Comparison of ENCODE assay signal across 8 cellular contexts in the genomic region with DNA sequence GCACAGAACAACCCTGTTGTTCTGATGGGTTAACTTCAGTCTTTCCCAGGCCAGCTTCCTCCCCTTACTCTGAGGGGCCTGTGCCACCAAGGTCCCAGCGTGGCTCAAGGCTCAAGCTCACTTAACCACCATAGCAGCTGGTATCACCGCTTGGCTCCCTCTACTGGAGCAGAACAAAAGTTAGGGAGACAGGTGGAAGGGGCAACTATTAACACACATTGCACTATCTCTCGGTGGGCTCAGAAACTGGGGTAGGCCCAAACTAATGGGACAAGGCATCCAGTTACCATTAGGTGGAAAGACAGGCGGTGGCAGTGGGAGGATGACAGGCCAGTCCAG.
DNase-seq lines count a peak whose midpoint lies in the region; ATAC-seq and TF ChIP-seq lines count a peak whose summit lies in the region.

No MANE protein-coding gene starts in this region.

- H3K36me3 Mint-ChIP-seq in type B pancreatic cell: no peaks in the 10 kb centered on the region

- H3K4me3 ChIP-seq in KMS-11 (IDR thresholded peaks at IDR 0.05; ENCODE audit: insufficient read depth, low read depth, low read length) (no peak overlapping the region), adipocyte (ENCODE audit: low read length) (no peak overlapping the region)

- H3K4me1 Mint-ChIP-seq in type B pancreatic cell (ENCODE audit: unreplicated experiment): peaks cover 25% of the 10 kb centered on the region

- H3K9me3 Mint-ChIP-seq in type B pancreatic cell: no peaks in the 10 kb centered on the region

- H3K9me3 ChIP-seq in adipocyte (ENCODE audit: control insufficient read depth, low read length): no peaks in the 10 kb centered on the region

- DNase-seq in stimulated activated CD4-positive, alpha-beta T cell treated with anti-CD3 and anti-CD28 coated beads, Interleukin-15, amount 100 ng/mL, for 24 hours: peak; percentile 20
- DNase-seq in stimulated activated CD4-positive, alpha-beta T cell treated with anti-CD3 and anti-CD28 coated beads, Interleukin-2, amount 100 ng/mL, for 48 hours: no peak
- DNase-seq in adipocyte (ENCODE audit: low read depth): peak; percentile 11
- peak; percentile 67 for DNase-seq in islet precursor cell
- DNase-seq in type B pancreatic cell (ENCODE audit: extremely low spot score, unreplicated experiment): no peak
- DNase-seq in NCI-H510A treated with DMSO at 0.1 percent for 48 hours (lab: John Stamatoyannopoulos, UW): no peak

- H3K9ac ChIP-seq in KMS-11 (no peak overlapping the region), adipocyte (ENCODE audit: low read length) (no peak overlapping the region)

- H4K20me1 ChIP-seq in KMS-11 (ENCODE audit: insufficient read depth): no peaks in the 10 kb centered on the region

- peak; percentile 74 for TF ChIP-seq CTCF in KMS-11 (conservative IDR thresholded peaks at IDR 0.05; ENCODE audit: low read depth, low read length)
- TF ChIP-seq CTCF in type B pancreatic cell (conservative IDR thresholded peaks at IDR 0.05): peak; percentile 49

- peaks cover 32% of the 10 kb centered on the region for H3K4me1 ChIP-seq in KMS-11 (ENCODE audit: low read depth, poor library complexity, severe bottlenecking)
- H3K4me1 ChIP-seq in adipocyte (ENCODE audit: control insufficient read depth, insufficient read depth, low read length): peaks cover 14% of the 10 kb centered on the region

- peak overlapping the region; percentile 66 for H3K27ac Mint-ChIP-seq in type B pancreatic cell

- no peak for ATAC-seq in esophagus mucosa

- no peaks in the 10 kb centered on the region for H3K36me3 ChIP-seq in KMS-11 (ENCODE audit: insufficient read depth)
- no peaks in the 10 kb centered on the region for H3K36me3 ChIP-seq in adipocyte (ENCODE audit: control insufficient read depth, insufficient read depth, low read length, severe bottlenecking)

- H3K79me2 ChIP-seq in KMS-11 (ENCODE audit: insufficient read depth, low read depth): no peaks in the 10 kb centered on the region

- no peak overlapping the region for H3K4me2 ChIP-seq in KMS-11

- H3K27me3 Mint-ChIP-seq in type B pancreatic cell: no peaks in the 10 kb centered on the region

- H3K27me3 ChIP-seq in KMS-11 (ENCODE audit: insufficient read depth, low read depth): no peaks in the 10 kb centered on the region
- H3K27me3 ChIP-seq in adipocyte (replicated peaks; ENCODE audit: control insufficient read depth, insufficient read depth, low read length): no peaks in the 10 kb centered on the region

- no peak overlapping the region for H3K4me3 Mint-ChIP-seq in type B pancreatic cell

- peak overlapping the region; percentile 41; the same call in 1 of the 2 replicates for H2AFZ ChIP-seq in KMS-11 (ENCODE audit: low read depth)

- no peak overlapping the region for H3K27ac ChIP-seq in KMS-11

Comparison
In these comparisons a context has a peak if more than half of its experiments do, and no peak if none do; other contexts are left out.
1. DNase-seq: peak in stimulated activated CD4-positive, alpha-beta T cell treated with anti-CD3 and anti-CD28 coated beads, Interleukin-15, amount 100 ng/mL, for 24 hours (single experiment), adipocyte (single experiment) and islet precursor cell (single experiment); none in stimulated activated CD4-positive, alpha-beta T cell treated with anti-CD3 and anti-CD28 coated beads, Interleukin-2, amount 100 ng/mL, for 48 hours (0 of 2), type B pancreatic cell (single experiment) and NCI-H510A treated with DMSO at 0.1 percent for 48 hours (single experiment).